ENCODE assay signal across 23 cellular contexts in the genomic region with DNA sequence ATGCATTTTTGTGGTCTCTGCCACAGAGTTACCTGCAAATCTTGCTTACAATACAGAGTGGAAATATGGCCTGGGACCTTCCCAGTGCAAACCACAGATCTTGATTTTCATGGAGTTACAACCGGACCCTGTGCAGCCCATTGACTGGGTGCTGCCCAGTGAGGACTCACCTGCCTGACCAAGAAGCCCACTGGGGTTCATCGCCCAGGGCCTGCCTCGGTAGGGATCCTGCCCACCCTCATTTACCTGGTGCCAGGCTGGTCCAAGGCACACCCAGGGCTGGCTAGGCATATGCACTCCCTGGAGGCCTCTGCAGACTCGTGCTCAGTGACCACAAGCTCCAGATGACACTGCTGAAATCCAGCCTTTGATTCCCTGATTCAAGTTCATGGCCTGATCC.
"Had no signal": no experiment of that assay in that cellular context is flagged by ENCODE, and none has a peak within 500 bp of the region (broad histone marks: within the 10 kb centered on the region; RNA-seq: fewer than 3 reads in every experiment).

No MANE protein-coding gene starts in this region.

- H3K4me3 ChIP-seq: colonic mucosa, coronary artery, dorsolateral prefrontal cortex, esophagus muscularis mucosa, esophagus squamous epithelium, gastrocnemius medialis, gastroesophageal sphincter, heart left ventricle had no signal

- DNase-seq: colonic mucosa; cortex of kidney; dermis blood vessel endothelial cell; dorsolateral prefrontal cortex; effector CD4-positive, alpha-beta T cell; effector CD8-positive, alpha-beta T cell; effector memory CD4-positive, alpha-beta T cell; effector memory CD8-positive, alpha-beta T cell; endodermal cell; erythroblast; esophagus squamous epithelium; foreskin fibroblast; foreskin keratinocyte; foreskin melanocyte; gastrocnemius medialis; glutamatergic neuron; heart left ventricle had no signal

- H3K27me3 ChIP-seq: colonic mucosa, foreskin keratinocyte had no signal

- H3K9me3 Mint-ChIP-seq: dendritic cell treated with granulocyte-macrophage colony-stimulating factor and Interleukin-4, amounts not matched to agents 40 ng/mL and 50 ng/mL, for 4 days; effector memory CD8-positive, alpha-beta T cell; endodermal cell had no signal

- H3K4me3 Mint-ChIP-seq: dendritic cell treated with granulocyte-macrophage colony-stimulating factor and Interleukin-4, amounts not matched to agents 40 ng/mL and 50 ng/mL, for 4 days; effector memory CD8-positive, alpha-beta T cell; endodermal cell had no signal

- H3K27ac Mint-ChIP-seq: dendritic cell treated with granulocyte-macrophage colony-stimulating factor and Interleukin-4, amounts not matched to agents 40 ng/mL and 50 ng/mL, for 4 days; endodermal cell had no signal

- H3K27ac ChIP-seq: colonic mucosa, coronary artery, dorsolateral prefrontal cortex, epithelial cell of prostate, esophagus muscularis mucosa, esophagus squamous epithelium, foreskin keratinocyte, gastrocnemius medialis, gastroesophageal sphincter, heart left ventricle had no signal

- H3K36me3 ChIP-seq: colonic mucosa, esophagus muscularis mucosa, esophagus squamous epithelium, gastrocnemius medialis, gastroesophageal sphincter, heart left ventricle had no signal

- H3K9me3 ChIP-seq: colonic mucosa, esophagus muscularis mucosa, esophagus squamous epithelium, gastrocnemius medialis, gastroesophageal sphincter, heart left ventricle had no signal

- H3K4me1 ChIP-seq: colonic mucosa, esophagus muscularis mucosa, foreskin keratinocyte, gastrocnemius medialis, gastroesophageal sphincter had no signal

- ATAC-seq: effector memory CD8-positive, alpha-beta T cell; esophagus mucosa; foreskin keratinocyte; gastrocnemius medialis; gastroesophageal sphincter; heart left ventricle had no signal
